8 cellular contexts compared by ENCODE assay signal in the genomic region with DNA sequence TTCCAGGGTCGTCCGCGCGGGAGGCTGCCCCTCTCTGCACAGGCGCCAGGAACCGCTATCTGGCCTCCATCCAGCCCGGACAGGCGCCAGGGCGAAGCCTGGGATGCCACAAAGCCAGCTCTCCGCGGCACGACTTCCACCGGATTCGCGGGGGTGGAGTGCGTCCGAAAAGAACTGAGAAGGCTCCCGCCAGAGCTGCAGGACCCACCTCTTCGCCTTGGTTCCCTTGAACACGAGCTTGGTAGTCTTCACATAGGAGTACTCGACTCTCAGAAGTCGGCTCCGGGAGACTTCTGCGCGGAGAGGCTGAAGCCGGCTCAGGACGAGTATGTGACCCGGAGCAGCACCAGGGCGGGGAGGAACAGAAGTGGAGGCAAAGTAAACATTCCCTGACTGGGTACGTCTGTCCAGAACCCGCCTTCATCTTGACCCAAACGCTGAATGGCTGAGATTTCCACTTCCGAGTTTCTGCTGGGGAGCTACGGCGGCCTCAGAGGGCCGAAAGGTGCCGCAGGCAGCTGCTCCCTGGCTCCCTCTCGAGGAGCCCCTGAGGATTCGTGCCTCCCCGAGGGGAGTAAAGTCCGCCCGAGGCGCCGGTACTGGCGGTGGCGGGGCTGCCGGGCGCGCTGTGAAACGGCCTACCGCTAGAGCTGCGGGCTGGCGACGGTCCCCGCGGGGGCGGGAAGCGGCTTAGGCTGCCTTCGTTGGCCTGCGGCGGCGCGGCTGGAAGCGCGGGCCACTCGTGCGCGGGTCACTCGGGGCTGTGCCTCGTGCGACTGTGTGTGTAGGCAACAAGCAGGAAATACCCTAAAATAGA.
A peak's percentile ranks its signal among the peaks of the same experiment; 100 is the strongest.
DNase-seq lines count a peak whose midpoint lies in the region; ATAC-seq and TF ChIP-seq lines count a peak whose summit lies in the region.
"Not testable (repeated sequence)": the region's sequence is repeated elsewhere in the genome, so short reads cannot be mapped to it uniquely, and the experiment has no call there.

No MANE protein-coding gene starts in this region.

- CTCF ChIA-PET in CD8-positive, alpha-beta T cell (lab: Charles Lee) = interaction anchor here (1.1 kb wide), 1 partner anchor 13 kb away, joined by 3 read pairs; no protein-coding TSS in a partner anchor
- CTCF ChIA-PET in naive thymus-derived CD4-positive, alpha-beta T cell (lab: Charles Lee) = not testable (repeated sequence)

- H3K27me3 ChIP-seq in CD8-positive, alpha-beta T cell (ENCODE audit: insufficient read depth, low read length); naive thymus-derived CD4-positive, alpha-beta T cell (ENCODE audit: control insufficient read depth in 2 of 2, insufficient read depth in 2 of 2, low read length in 2 of 2): not testable (repeated sequence)

- WGBS in adipose tissue, 3 donors = 1 to 12% (median 4%) methylated on average over 71 of the region's 71 CpGs

- H3K4me3 Mint-ChIP-seq in CD8-positive, alpha-beta T cell = peak overlapping the region; percentile 96
- H3K4me3 Mint-ChIP-seq in T-helper 17 cell = peak overlapping the region; percentile 96
- peak overlapping the region; percentile 86 to 100 (median 96) for H3K4me3 Mint-ChIP-seq in naive thymus-derived CD4-positive, alpha-beta T cell

- intact Hi-C loops in CD8-positive, alpha-beta T cell (cut with DNase I, micrococcal nuclease) = not testable (repeated sequence)
- intact Hi-C loops in naive thymus-derived CD4-positive, alpha-beta T cell (cut with micrococcal nuclease) = loop anchor here in 1 of 2 donors (5.0 kb wide), 1 partner anchor 1775 kb away; no protein-coding TSS in a partner anchor

- H3K36me3 ChIP-seq in CD8-positive, alpha-beta T cell (ENCODE audit: insufficient read depth, low read length); naive thymus-derived CD4-positive, alpha-beta T cell (ENCODE audit: control insufficient read depth in 2 of 3, insufficient read depth in 3 of 3, low read length in 3 of 3): not testable (repeated sequence)

- not testable (repeated sequence) for H3K9me3 Mint-ChIP-seq in CD8-positive, alpha-beta T cell
- H3K9me3 Mint-ChIP-seq in naive thymus-derived CD4-positive, alpha-beta T cell = peaks cover 0 to 34% (median 5%) of the 10 kb centered on the region in 11 donors

- not testable (repeated sequence) for H3K4me1 ChIP-seq in CD8-positive, alpha-beta T cell (ENCODE audit: insufficient read depth, low read length); naive thymus-derived CD4-positive, alpha-beta T cell (ENCODE audit: control insufficient read depth in 2 of 2, insufficient read depth in 2 of 2, low read length in 2 of 2)

- ATAC-seq in CD8-positive, alpha-beta T cell = peak; percentile 97
- ATAC-seq in GM19455 (IDR thresholded peaks at IDR 0.05; ENCODE audit: unreplicated experiment) (peak; percentile 99), HG03280 (IDR thresholded peaks at IDR 0.05; ENCODE audit: unreplicated experiment) (peak; percentile 100), T-helper 17 cell (peak; percentile 97)
- ATAC-seq in naive thymus-derived CD4-positive, alpha-beta T cell = peak; percentile 99

- not testable (repeated sequence) for H3K9me3 ChIP-seq in CD8-positive, alpha-beta T cell (ENCODE audit: low read length); T-helper 17 cell (ENCODE audit: control insufficient read depth, low read length, poor library complexity, severe bottlenecking); naive thymus-derived CD4-positive, alpha-beta T cell (ENCODE audit: control insufficient read depth in 2 of 3, low read length in 3 of 3)

- TF ChIP-seq CTCF in CD8-positive, alpha-beta T cell (IDR thresholded peaks at IDR 0.05) = peak; percentile 34

- peak overlapping the region; percentile 93 for H3K27ac Mint-ChIP-seq in CD8-positive, alpha-beta T cell
- H3K27ac Mint-ChIP-seq in T-helper 17 cell = peak overlapping the region; percentile 46
- peak overlapping the region; percentile 86 to 98 (median 95) for H3K27ac Mint-ChIP-seq in naive thymus-derived CD4-positive, alpha-beta T cell

- DNase-seq in CD8-positive, alpha-beta T cell = peak; percentile 58 to 85 (median 74)
- peak; percentile 62 to 74 (median 70) for DNase-seq in T-helper 17 cell
- peak; percentile 77 for DNase-seq in germinal center (ENCODE audit: low spot score)
- peak; percentile 65 to 88 (median 80) for DNase-seq in naive thymus-derived CD4-positive, alpha-beta T cell
- peak; percentile 30 to 64 for DNase-seq in stimulated activated CD8-positive, alpha-beta memory T cell treated with anti-CD3 and anti-CD28 coated beads, Interleukin-4, amount 100 ng/mL, for 1 hour (ENCODE audit: low read depth in 2 of 2, low spot score in 1 of 2)

- peak overlapping the region; percentile 96 for H3K4me3 ChIP-seq in CD8-positive, alpha-beta T cell (ENCODE audit: low read depth, low read length)
- H3K4me3 ChIP-seq in naive thymus-derived CD4-positive, alpha-beta T cell (ENCODE audit: low read length) = peak overlapping the region; percentile 93

- H3K27me3 Mint-ChIP-seq in CD8-positive, alpha-beta T cell (ENCODE audit: low read depth); T-helper 17 cell; naive thymus-derived CD4-positive, alpha-beta T cell: not testable (repeated sequence)

- H3K4me1 Mint-ChIP-seq in CD8-positive, alpha-beta T cell (ENCODE audit: low read depth) = peaks cover 34% of the 10 kb centered on the region
- peaks cover 20% of the 10 kb centered on the region for H3K4me1 Mint-ChIP-seq in T-helper 17 cell
- peaks cover 5 to 42% (median 26%) of the 10 kb centered on the region in 7 donors for H3K4me1 Mint-ChIP-seq in naive thymus-derived CD4-positive, alpha-beta T cell

- peak overlapping the region; percentile 73 for H3K27ac ChIP-seq in CD8-positive, alpha-beta T cell (ENCODE audit: low read depth, low read length)
- peak overlapping the region; percentile 21 for H3K27ac ChIP-seq in adipose tissue (ENCODE audit: low read depth, low read length)
- H3K27ac ChIP-seq in naive thymus-derived CD4-positive, alpha-beta T cell (ENCODE audit: low read depth, low read length) = peak overlapping the region; percentile 70

- POLR2A ChIA-PET in CD8-positive, alpha-beta T cell (lab: Charles Lee); naive thymus-derived CD4-positive, alpha-beta T cell (lab: Charles Lee): not testable (repeated sequence)

- H3K36me3 Mint-ChIP-seq in CD8-positive, alpha-beta T cell = peaks cover 18% of the 10 kb centered on the region
- not testable (repeated sequence) for H3K36me3 Mint-ChIP-seq in T-helper 17 cell (ENCODE audit: low read depth)
- H3K36me3 Mint-ChIP-seq in naive thymus-derived CD4-positive, alpha-beta T cell = peaks cover 0 to 18% (median 4%) of the 10 kb centered on the region in 5 donors

Comparison
In these comparisons a context has a peak if more than half of its experiments do, and no peak if none do; other contexts are left out.
1. Peak in every context shown above with its lines: DNase-seq, ATAC-seq, H3K4me3 ChIP-seq and H3K27ac ChIP-seq.
2. H3K27ac ChIP-seq: peak in every context shown above with its lines; median percentile 73 in CD8-positive, alpha-beta T cell; 70 in naive thymus-derived CD4-positive, alpha-beta T cell; 21 in adipose tissue.